In genomic region chrX:148448686-148449085, GRCh38 we compare ENCODE assay signal across 14 cellular contexts. TPM values are rescaled to one million over a fixed set of nuclear protein-coding genes. Genes with fewer than 3 reads are reported as not detected.
DNase-seq lines count a peak whose midpoint lies in the region; ATAC-seq lines count a peak whose summit lies in the region.
"Had no signal": no experiment of that assay in that cellular context is flagged by ENCODE, and none has a peak within 500 bp of the region (broad histone marks: within the 10 kb centered on the region; RNA-seq: fewer than 3 reads in every experiment).

No MANE protein-coding gene starts in this region.

- no peaks in the 10 kb centered on the region for H3K9me3 Mint-ChIP-seq in activated naive CD4-positive, alpha-beta T cell treated with anti-CD3 and anti-CD28 coated beads for 36 hours
- H3K9me3 Mint-ChIP-seq: GM23338 had no signal

- intact Hi-C loops in left colon (cut with DNase I, micrococcal nuclease), result no loop called here
- intact Hi-C loops in activated naive CD4-positive, alpha-beta T cell treated with anti-CD3 and anti-CD28 coated beads for 36 hours (cut with micrococcal nuclease), result no loop called here

- H3K27me3 ChIP-seq in BLaER1, result no peaks in the 10 kb centered on the region

- DNase-seq in astrocyte of the hippocampus (ENCODE audit: low read depth, low spot score) (peak; percentile 13), left colon (no peak), kidney glomerular epithelial cell (lab: John Stamatoyannopoulos, UW) (no peak)
- no peak for DNase-seq in activated naive CD4-positive, alpha-beta T cell treated with anti-CD3 and anti-CD28 coated beads for 36 hours
- DNase-seq: 8988T, Caco-2, NCI-H146, NCI-H510A, SIG-M5 had no signal

- no peaks in the 10 kb centered on the region for H4K20me1 ChIP-seq in BLaER1

- no peak overlapping the region for H3K27ac ChIP-seq in BLaER1

- no peak overlapping the region for H3K27ac Mint-ChIP-seq in activated naive CD4-positive, alpha-beta T cell treated with anti-CD3 and anti-CD28 coated beads for 36 hours
- H3K27ac Mint-ChIP-seq: GM23338 had no signal

- no peak overlapping the region for H3K9ac ChIP-seq in BLaER1

- peaks cover 16% of the 10 kb centered on the region for H3K9me3 ChIP-seq in BLaER1
- H3K9me3 ChIP-seq: Caco-2 had no signal

- no peaks in the 10 kb centered on the region for H3K27me3 Mint-ChIP-seq in activated naive CD4-positive, alpha-beta T cell treated with anti-CD3 and anti-CD28 coated beads for 36 hours (ENCODE audit: low read depth)

- H3K36me3 ChIP-seq in BLaER1, result no peaks in the 10 kb centered on the region

- H3K36me3 Mint-ChIP-seq in activated naive CD4-positive, alpha-beta T cell treated with anti-CD3 and anti-CD28 coated beads for 36 hours (ENCODE audit: low read depth), result no peaks in the 10 kb centered on the region

- no peak overlapping the region for H3K4me3 Mint-ChIP-seq in activated naive CD4-positive, alpha-beta T cell treated with anti-CD3 and anti-CD28 coated beads for 36 hours
- H3K4me3 Mint-ChIP-seq: GM23338 had no signal

- peak overlapping the region; percentile 81 for H3K4me2 ChIP-seq in BLaER1
- H3K4me2 ChIP-seq: GM23338 had no signal

- CTCF ChIA-PET in activated naive CD4-positive, alpha-beta T cell treated with anti-CD3 and anti-CD28 coated beads for 36 hours (lab: Charles Lee), result no interaction called here

- ATAC-seq in GM18861 (IDR thresholded peaks at IDR 0.05; ENCODE audit: unreplicated experiment), result peak; percentile 62
- peak; percentile 64 for ATAC-seq in HG03469 (IDR thresholded peaks at IDR 0.05; ENCODE audit: unreplicated experiment)
- ATAC-seq in left colon, result no peak
- no peak for ATAC-seq in GM21381 (IDR thresholded peaks at IDR 0.05; ENCODE audit: unreplicated experiment)
- ATAC-seq: GM23338 had no signal

- no peak overlapping the region for H3K4me3 ChIP-seq in BLaER1
- H3K4me3 ChIP-seq: GM23338 had no signal

- peaks cover 27% of the 10 kb centered on the region for H3K4me1 ChIP-seq in BLaER1
- H3K4me1 ChIP-seq: Caco-2 had no signal

- H3K4me1 Mint-ChIP-seq in activated naive CD4-positive, alpha-beta T cell treated with anti-CD3 and anti-CD28 coated beads for 36 hours (ENCODE audit: low read depth), result no peaks in the 10 kb centered on the region
- H3K4me1 Mint-ChIP-seq: GM23338 had no signal

RNA-seq across cellular contexts. Expression of gene AFF2, which starts 51.7 kb away (rescaled TPM):
- total RNA-seq in left colon, result under 1 TPM; 0.09 to 0.42 TPM
- 1 to 10 TPM; 1.7 to 2.0 TPM for total RNA-seq in activated naive CD4-positive, alpha-beta T cell treated with anti-CD3 and anti-CD28 coated beads for 36 hours

Comparison
In these comparisons a context has a peak if more than half of its experiments do, and no peak if none do; other contexts are left out.
1. ATAC-seq: peak in GM18861 (single experiment) and HG03469 (single experiment); none in left colon (single experiment) and GM21381 (single experiment).